1 cellular context compared by ENCODE assay signal in the genomic region with DNA sequence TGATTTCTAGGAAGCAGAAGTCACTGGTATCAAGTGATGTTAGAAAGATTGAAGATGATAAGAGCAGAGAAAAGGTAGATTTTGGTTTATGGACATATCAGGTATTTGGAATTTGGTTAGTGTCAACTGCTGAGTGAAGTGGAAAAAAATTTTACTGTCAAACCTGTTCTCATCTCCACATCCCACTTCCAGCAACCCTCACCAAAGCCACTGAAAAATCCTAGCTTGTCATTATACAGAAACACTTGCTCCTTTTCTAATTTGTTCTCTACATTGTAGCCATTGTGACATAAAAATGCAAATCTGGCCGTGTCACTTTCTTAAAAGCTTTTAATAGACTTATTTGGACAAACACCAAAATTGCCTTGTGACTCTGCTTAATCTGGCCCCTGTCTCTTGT.
TF ChIP-seq lines count a peak whose summit lies in the region.

No MANE protein-coding gene starts in this region.

TF ChIP-seq in HepG2, 621 proteins besides CTCF, POLR2A, EP300 and RAD21:
- TF ChIP-seq, protein P1, sequence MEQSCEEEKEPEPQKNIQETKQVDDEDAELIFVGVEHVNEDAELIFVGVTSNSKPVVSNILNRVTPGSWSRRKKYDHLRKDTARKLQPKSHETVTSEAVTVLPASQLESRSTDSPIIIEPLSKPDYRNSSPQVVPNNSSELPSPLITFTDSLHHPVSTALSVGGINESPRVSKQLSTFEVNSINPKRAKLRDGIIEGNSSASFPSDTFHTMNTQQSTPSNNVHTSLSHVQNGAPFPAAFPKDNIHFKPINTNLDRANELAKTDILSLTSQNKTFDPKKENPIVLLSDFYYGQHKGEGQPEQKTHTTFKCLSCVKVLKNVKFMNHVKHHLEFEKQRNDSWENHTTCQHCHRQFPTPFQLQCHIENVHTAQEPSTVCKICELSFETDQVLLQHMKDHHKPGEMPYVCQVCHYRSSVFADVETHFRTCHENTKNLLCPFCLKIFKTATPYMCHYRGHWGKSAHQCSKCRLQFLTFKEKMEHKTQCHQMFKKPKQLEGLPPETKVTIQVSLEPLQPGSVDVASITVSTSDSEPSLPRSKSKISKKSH (CRISPR knock-in tag; IDR thresholded peaks at IDR 0.05; ENCODE audit: borderline replicate concordance), result no peak
- TF ChIP-seq RBM22 (optimal IDR thresholded peaks at IDR 0.05; ENCODE audit: low read length), result peak; percentile 91
- peak; percentile 67 for TF ChIP-seq AGO2 (optimal IDR thresholded peaks at IDR 0.05; ENCODE audit: low read depth, low read length)
TF ChIP-seq in HepG2: peak in this region for 2.
